ENCODE assay signal across 10 cellular contexts in the genomic region with DNA sequence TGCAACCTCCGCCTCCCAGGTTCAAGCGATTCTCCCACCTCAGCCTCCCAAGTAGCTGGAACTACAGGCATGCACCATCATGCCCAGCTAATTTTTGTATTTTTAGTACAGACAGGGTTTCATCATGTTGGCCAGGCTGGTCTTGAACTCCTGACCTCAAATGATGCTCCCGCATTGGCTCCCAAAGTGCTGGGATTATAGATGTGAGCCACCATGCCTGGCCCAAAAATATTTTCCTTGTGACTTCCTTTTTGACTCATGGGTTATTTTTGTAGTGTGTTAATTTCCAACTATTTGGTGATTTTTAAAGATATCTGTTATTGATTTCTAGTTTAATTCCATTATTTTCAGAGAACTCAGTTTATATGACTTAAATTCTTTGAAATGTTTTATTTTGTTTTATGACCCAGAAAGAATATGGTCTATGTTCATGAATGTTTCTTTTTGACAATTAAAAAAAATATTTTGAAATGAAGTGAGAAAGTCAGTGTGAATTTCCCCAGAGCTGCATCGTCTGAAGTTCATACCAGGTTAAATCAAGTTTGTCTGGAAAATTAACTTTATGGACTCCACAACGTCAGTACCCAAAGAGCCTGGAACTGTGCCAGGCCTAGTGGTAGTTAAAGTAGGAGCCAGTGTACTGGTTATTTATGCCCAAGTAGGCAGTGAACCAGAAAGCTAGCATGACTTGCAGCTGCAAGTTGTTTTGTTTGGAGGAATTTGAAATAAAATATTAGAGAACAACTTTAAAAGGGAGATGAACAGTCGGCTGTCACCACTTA. TPM values are rescaled to one million over a fixed set of nuclear protein-coding genes. Genes with fewer than 3 reads are reported as not detected.
DNase-seq lines count a peak whose midpoint lies in the region; ATAC-seq, FAIRE-seq and TF ChIP-seq lines count a peak whose summit lies in the region.
"Had no signal": no experiment of that assay in that cellular context is flagged by ENCODE, and none has a peak within 500 bp of the region (broad histone marks: within the 10 kb centered on the region; RNA-seq: fewer than 3 reads in every experiment).

No MANE protein-coding gene starts in this region.

- no peak for TF ChIP-seq EP300 in A549 (IDR thresholded peaks at IDR 0.05)

- no peak for FAIRE-seq in A549 (lab: Jason Lieb, UNC)
- FAIRE-seq: keratinocyte had no signal

- TF ChIP-seq POLR2A in A549 (IDR thresholded peaks at IDR 0.05; ENCODE audit: low read length) = no peak

- no peak overlapping the region for H3K4me2 ChIP-seq in A549

- TF ChIP-seq CTCF in A549 (IDR thresholded peaks at IDR 0.05) (no peak), VCaP (conservative IDR thresholded peaks at IDR 0.05) (no peak)

- no peak for TF ChIP-seq RAD21 in A549 (conservative IDR thresholded peaks at IDR 0.05 in 1 of 2, IDR thresholded peaks at IDR 0.05 in 1 of 2)

- WGBS in A549 (ENCODE audit: missing lambda C conversion rate) = 74% methylated on average over 6 of the region's 6 CpGs

- ATAC-seq in A549 (no peak), HG03342 (IDR thresholded peaks at IDR 0.05; ENCODE audit: unreplicated experiment) (no peak)

- CTCF ChIA-PET in A549 (lab: Yijun Ruan, JAX) = interaction anchor here (1.3 to 3.1 kb wide), 2 partner anchors 37 to 79 kb away, joined by 3 to 11 read pairs; no protein-coding TSS in a partner anchor

- H3K27ac ChIP-seq in A549 (no peak overlapping the region), VCaP (peak overlapping the region; percentile 52)

- POLR2A ChIA-PET in A549 (lab: Yijun Ruan, JAX) = no interaction called here

- no peaks in the 10 kb centered on the region for H3K9me3 ChIP-seq in A549

- H3K4me3 ChIP-seq in A549 = no peak overlapping the region

- peak; percentile 22 to 24 for DNase-seq in A549 (ENCODE audit: low read depth in 1 of 2, low spot score in 1 of 2)
- DNase-seq in HT-29 (ENCODE audit: low spot score) = peak; percentile 25
- peak; percentile 85 for DNase-seq in kidney tubule cell (ENCODE audit: low spot score)
- no peak for DNase-seq in stimulated activated CD4-positive, alpha-beta T cell treated with anti-CD3 and anti-CD28 coated beads, Interleukin-4, amount 100 ng/mL, for 1 hour
- DNase-seq in activated gamma-delta T cell treated with Interleukin-2 at 50 U/mL for 16 hours = no peak
- no peak for DNase-seq in NCI-H1694 (lab: John Stamatoyannopoulos, UW)
- DNase-seq: C1 segment of cervical spinal cord had no signal

- peaks cover 14% of the 10 kb centered on the region for H3K4me1 ChIP-seq in A549

TF ChIP-seq in A549, 52 proteins besides CTCF, POLR2A, EP300 and RAD21:
- no peak for TF ChIP-seq EHMT2 (IDR thresholded peaks at IDR 0.05; ENCODE audit: low read depth)
- no peak for TF ChIP-seq FOSL2 (IDR thresholded peaks at IDR 0.05)
- TF ChIP-seq FOSL2 (CRISPR knock-in tag; IDR thresholded peaks at IDR 0.05) = no peak
- no peak for TF ChIP-seq HOXB13 (CRISPR knock-in tag; IDR thresholded peaks at IDR 0.05; ENCODE audit: low read depth)
- no peak for TF ChIP-seq SREBF2 (IDR thresholded peaks at IDR 0.05)
- no peak for TF ChIP-seq SMC3 (IDR thresholded peaks at IDR 0.05)
- no peak for TF ChIP-seq FOSB (CRISPR knock-in tag; IDR thresholded peaks at IDR 0.05)
TF ChIP-seq in A549: peak in this region for 0.

RNA-seq across cellular contexts. Expression of a gene that starts 2.8 kb away (rescaled TPM):
- polyA plus RNA-seq in A549 (2011; rRNA removed) (5.5 and 10.2 TPM in 2 replicates), A549 (2017; fragmentation: RNase III; extraction: RNeasy Plus Mini Kit Qiagen cat#74134 plus additional on column Dnase treatment) (4.5 to 11.0 TPM (median 7.9 TPM) in 3 replicates)
- polyA plus RNA-seq in A549 (2012; cell fraction: cytosol; rRNA removed) = 1.4 and 1.9 TPM in 2 replicates
- polyA plus RNA-seq in A549 (2012; cell fraction: nucleus; rRNA removed) = 0.56 and 0.93 TPM in 2 replicates
- polyA minus RNA-seq in A549 (2011; rRNA and poly(A)+ RNA removed) = 9.4 and 13.2 TPM in 2 replicates
- 5.5 and 12.9 TPM in 2 replicates for total RNA-seq in HT-29 (2014; rRNA removed; shearing (Covaris generic))

Comparison
In these comparisons a context has a peak if more than half of its experiments do, and no peak if none do; other contexts are left out.
1. DNase-seq: peak in A549 (2 of 2), HT-29 (single experiment) and kidney tubule cell (single experiment); none in stimulated activated CD4-positive, alpha-beta T cell treated with anti-CD3 and anti-CD28 coated beads, Interleukin-4, amount 100 ng/mL, for 1 hour (single experiment), activated gamma-delta T cell treated with Interleukin-2 at 50 U/mL for 16 hours (single experiment) and NCI-H1694 (single experiment).